Comparison of ENCODE assay signal across 1 cellular context in genomic region chr5:79893485-79893884, GRCh38.
A peak's percentile ranks its signal among the peaks of the same experiment; 100 is the strongest.
TF ChIP-seq lines count a peak whose summit lies in the region.

No MANE protein-coding gene starts in this region.

TF ChIP-seq in HepG2, 621 proteins besides CTCF, POLR2A, EP300 and RAD21 (continued from another document):
- no peak for TF ChIP-seq CEBPZ (IDR thresholded peaks at IDR 0.05; ENCODE audit: low read length)
- TF ChIP-seq ZNF552 (CRISPR knock-in tag; IDR thresholded peaks at IDR 0.05; ENCODE audit: borderline replicate concordance), result no peak
- no peak for TF ChIP-seq SNAPC2 (CRISPR knock-in tag; IDR thresholded peaks at IDR 0.05)
- TF ChIP-seq MAFK (conservative IDR thresholded peaks at IDR 0.05 in 1 of 2, IDR thresholded peaks at IDR 0.05 in 1 of 2; ENCODE audit: low read length in 2 of 2), result peak; percentile 64 to 87; a peak in 3 of 4 replicates
